Comparison of ENCODE assay signal across 8 cellular contexts in the genomic region with DNA sequence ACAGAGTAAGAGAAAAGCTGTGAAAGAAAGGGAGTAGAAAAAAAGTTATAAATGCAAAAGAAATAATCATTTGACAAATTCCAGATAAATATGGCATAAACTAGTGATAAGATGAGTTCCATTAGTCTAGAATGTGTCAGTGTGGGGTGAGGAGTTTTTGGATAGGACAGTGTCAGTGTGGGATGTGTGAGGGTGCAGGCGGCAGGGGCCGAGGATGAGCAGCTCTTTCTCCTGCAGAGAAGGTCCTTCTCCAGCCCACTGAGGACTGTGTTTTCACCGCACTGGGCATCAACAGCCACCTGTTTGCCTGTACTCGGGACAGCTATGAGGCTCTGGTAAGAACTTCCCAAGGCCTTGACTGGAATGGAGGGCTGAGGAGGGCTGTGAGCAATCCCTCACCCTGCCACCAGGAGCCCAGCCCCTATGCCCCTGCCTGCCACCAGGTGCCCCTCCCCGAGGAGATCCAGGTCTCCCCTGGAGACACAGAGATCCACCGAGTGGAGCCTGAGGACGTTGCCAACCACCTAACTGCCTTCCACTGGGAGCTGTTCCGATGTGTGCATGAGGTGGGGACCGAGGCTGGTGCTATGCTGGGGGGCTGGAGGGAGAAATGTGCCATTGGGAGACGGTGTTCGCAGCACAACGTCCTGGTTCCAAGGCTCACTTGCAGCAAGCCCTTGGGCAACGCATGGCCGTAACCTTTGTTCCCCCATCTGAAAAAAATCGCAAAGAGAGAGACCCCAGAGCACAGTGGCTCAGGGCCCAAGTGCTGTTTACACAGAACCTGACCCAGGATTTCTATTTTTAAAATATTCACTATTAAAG. TPM values are rescaled to one million over a fixed set of nuclear protein-coding genes. Genes with fewer than 3 reads are reported as not detected.
DNase-seq lines count a peak whose midpoint lies in the region; ATAC-seq and TF ChIP-seq lines count a peak whose summit lies in the region.

No MANE protein-coding gene starts in this region.

- peak overlapping the region; percentile 78 for H3K4me3 ChIP-seq in effector memory CD4-positive, alpha-beta T cell (ENCODE audit: insufficient read depth, low read depth, low read length, poor library complexity, severe bottlenecking)
- H3K4me3 ChIP-seq in psoas muscle = peak overlapping the region; percentile 64

- WGBS in psoas muscle, 3 donors = 68 to 81% (median 70%) methylated on average over 14 to 15 of the region's 15 CpGs

- H3K9me3 ChIP-seq in effector memory CD4-positive, alpha-beta T cell (ENCODE audit: control insufficient read depth, low read length) = no peaks in the 10 kb centered on the region
- no peaks in the 10 kb centered on the region for H3K9me3 ChIP-seq in psoas muscle

- peaks cover 7% of the 10 kb centered on the region for H3K4me1 ChIP-seq in effector memory CD4-positive, alpha-beta T cell (ENCODE audit: control insufficient read depth, insufficient read depth, low read length, poor library complexity, severe bottlenecking)
- H3K4me1 ChIP-seq in psoas muscle = peaks cover 4% of the 10 kb centered on the region

- peak; percentile 87 for DNase-seq in 8988T
- DNase-seq in GM20000 (ENCODE audit: low spot score) = peak; percentile 60
- peak in 3 of 5 donors; percentile 12 to 29 (median 20) for DNase-seq in T-helper 1 cell
- DNase-seq in effector memory CD4-positive, alpha-beta T cell = no peak
- no peak for DNase-seq in psoas muscle
- DNase-seq in left cardiac atrium = no peak
- DNase-seq in HCEC 1CT = no peak

- peak in 2 of 4 donors; percentile 11 to 21 for ATAC-seq in psoas muscle
- no peak for ATAC-seq in GM18909 (IDR thresholded peaks at IDR 0.05; ENCODE audit: poor library complexity, unreplicated experiment)
- ATAC-seq in left cardiac atrium = no peak

- no peaks in the 10 kb centered on the region for H3K36me3 ChIP-seq in effector memory CD4-positive, alpha-beta T cell (ENCODE audit: control insufficient read depth, insufficient read depth, low read length)
- peaks cover 0 to 22% of the 10 kb centered on the region in 2 donors for H3K36me3 ChIP-seq in psoas muscle (ENCODE audit: insufficient read depth in 1 of 2, low read depth in 1 of 2)

- H3K27me3 ChIP-seq in effector memory CD4-positive, alpha-beta T cell (replicated peaks; ENCODE audit: control insufficient read depth, insufficient read depth, low read length, poor library complexity, severe bottlenecking) = no peaks in the 10 kb centered on the region
- no peaks in the 10 kb centered on the region for H3K27me3 ChIP-seq in psoas muscle (ENCODE audit: insufficient read depth in 3 of 3, low read length in 2 of 3)

- intact Hi-C loops in psoas muscle (cut with DNase I) = loop anchor here in 1 of 2 donors (10.0 kb wide), 1 partner anchor 164 kb away; no protein-coding TSS in a partner anchor
- intact Hi-C loops in left cardiac atrium (cut with DNase I) = loop anchor here (5.0 to 10.0 kb wide), 2 partner anchors 176 to 178 kb away; partner anchors contain the start of gene CSF3 (in 1 of the 2)

- TF ChIP-seq CTCF in GM20000 (IDR thresholded peaks at IDR 0.05; ENCODE audit: extremely low read depth, missing control alignments) = no peak
- TF ChIP-seq CTCF in psoas muscle (IDR thresholded peaks at IDR 0.05) = peak; percentile 5

- H3K27ac ChIP-seq in effector memory CD4-positive, alpha-beta T cell (ENCODE audit: insufficient read depth, low read length, poor library complexity, severe bottlenecking) = no peak overlapping the region
- no peak overlapping the region for H3K27ac ChIP-seq in psoas muscle

RNA-seq across cellular contexts. Expression of gene RAPGEFL1, which starts 13.1 kb away (rescaled TPM):
- total RNA-seq in psoas muscle (1 to 10 TPM; 2.8 to 5.7 (median 3.9) TPM), left cardiac atrium (1 to 10 TPM; 2.8 to 4.6 TPM)
- 1 to 10 TPM; 1.7 to 4.2 (median 3.5) TPM for polyA plus RNA-seq in psoas muscle

RNA-seq across cellular contexts. Expression of gene WIPF2, which starts 28.7 kb away (rescaled TPM):
- total RNA-seq in psoas muscle = 1 to 10 TPM; 6.8 to 9.6 (median 8.4) TPM
- 10 to 100 TPM in 1 of 3 donors, 1 to 10 TPM in 2; 4.0 to 10.5 (median 4.8) TPM for polyA plus RNA-seq in psoas muscle
- 10 to 100 TPM; 13.9 to 14.4 TPM for total RNA-seq in left cardiac atrium

RNA-seq across cellular contexts. Expression of gene CASC3, which starts 50.1 kb away (rescaled TPM):
- total RNA-seq in psoas muscle (10 to 100 TPM; 43.9 to 76.7 (median 57.1) TPM), left cardiac atrium (10 to 100 TPM; 49.6 to 53.1 TPM)
- polyA plus RNA-seq in psoas muscle = 10 to 100 TPM; 34.5 to 53.6 (median 38.6) TPM

Comparison
In these comparisons a context has a peak if more than half of its experiments do, and no peak if none do; other contexts are left out.
1. DNase-seq: peak in 8988T (single experiment), GM20000 (single experiment) and T-helper 1 cell (3 of 5); none in effector memory CD4-positive, alpha-beta T cell (0 of 3), psoas muscle (0 of 2), left cardiac atrium (single experiment) and HCEC 1CT (single experiment).